8 cellular contexts compared by ENCODE assay signal in genomic region chr4:70993181-70994068, GRCh38. TPM values are rescaled to one million over a fixed set of nuclear protein-coding genes. Genes with fewer than 3 reads are reported as not detected.
A peak's percentile ranks its signal among the peaks of the same experiment; 100 is the strongest.
DNase-seq lines count a peak whose midpoint lies in the region; ATAC-seq, FAIRE-seq and TF ChIP-seq lines count a peak whose summit lies in the region.

TSS of gene DCK (plus strand) at chr4:70993649. CDS start at chr4:70993836, 187 bp downstream.

- peak; percentile 8 to 13; a peak in 2 of 4 replicates for TF ChIP-seq EP300 in HepG2 (IDR thresholded peaks at IDR 0.05; ENCODE audit: low read depth in 2 of 2, low read length in 2 of 2)
- no peak for TF ChIP-seq EP300 in HepG2 (CRISPR knock-in tag; IDR thresholded peaks at IDR 0.05; ENCODE audit: borderline replicate concordance)

- DNase-seq in C1 segment of cervical spinal cord (lab: John Stamatoyannopoulos, UW): peak; percentile 52 to 92 (median 84)
- peak; percentile 92 for DNase-seq in NCI-H69 (lab: John Stamatoyannopoulos, UW)
- peak; percentile 68 to 80 for DNase-seq in activated CD4-positive, alpha-beta T cell treated with anti-CD3 and anti-CD28 coated beads, Interleukin-2, amount 50 U/mL, for 24 hours (ENCODE audit: low read depth in 1 of 2, low spot score in 1 of 2)
- peak; percentile 95 for DNase-seq in dermis blood vessel endothelial cell
- peak; percentile 85 for DNase-seq in HepG2 (ENCODE audit: low spot score)
- peak; percentile 81 to 83 for DNase-seq in stimulated activated CD4-positive, alpha-beta T cell treated with anti-CD3 and anti-CD28 coated beads, Interleukin-2, amount 100 ng/mL, for 48 hours

- no peaks in the 10 kb centered on the region; the same call in 1 of the 2 replicates for H4K20me1 ChIP-seq in HepG2 (ENCODE audit: insufficient read depth, low read length)

- peak within 1 kb of the TSS; percentile 81 for H3K9ac ChIP-seq in HepG2 (ENCODE audit: insufficient read depth, low read depth, low read length)

- H3K36me3 ChIP-seq in HepG2 (replicated peaks in 1 of 2; ENCODE audit: control insufficient read depth in 1 of 2, insufficient read depth in 2 of 2, low read length in 2 of 2): no peaks in the 10 kb centered on the region

- ATAC-seq in GM19328 (IDR thresholded peaks at IDR 0.05; ENCODE audit: unreplicated experiment): peak; percentile 80
- ATAC-seq in HG03469 (IDR thresholded peaks at IDR 0.05; ENCODE audit: unreplicated experiment): peak; percentile 64
- peak; percentile 93 for ATAC-seq in HepG2

- peak within 1 kb of the TSS; percentile 83 for H3K27ac ChIP-seq in HepG2 (ENCODE audit: extremely low read length, insufficient read depth, low read length)

- BruUV-seq in HepG2 (replicated peaks; lab: Mats Ljungman, UMichigan): no TSS peak

- intact Hi-C loops in HepG2 (cut with micrococcal nuclease; ENCODE audit: unreplicated experiment): loop anchor here (1.0 to 10.0 kb wide), 4 partner anchors 23 to 289 kb away; partner anchors contain the start of genes GRSF1 and MOB1B

- no peaks in the 10 kb centered on the region for H3K27me3 ChIP-seq in HepG2 (ENCODE audit: control insufficient read depth in 1 of 2, insufficient read depth in 2 of 2, low read length in 2 of 2)

- peak within 1 kb of the TSS; percentile 97 for H3K4me2 ChIP-seq in HepG2 (ENCODE audit: low read depth, low read length)

- TF ChIP-seq POLR2A in HepG2 (IDR thresholded peaks at IDR 0.05; ENCODE audit: insufficient read depth in 1 of 2, low read depth in 2 of 2, low read length in 2 of 2): peak; percentile 81 to 82

- CTCF ChIA-PET in HepG2 (lab: Yijun Ruan, JAX; ENCODE audit: low intra/inter-chr PET ratio, low total read pairs): no interaction called here

- no peaks in the 10 kb centered on the region for H3K9me3 ChIP-seq in HepG2 (ENCODE audit: low read length)

- peak; percentile 25; the same call in 1 of the 2 replicates for TF ChIP-seq CTCF in HepG2 (CRISPR knock-in tag; IDR thresholded peaks at IDR 0.05)

- no peak for FAIRE-seq in HepG2 (lab: Jason Lieb, UNC)

- WGBS in HepG2 (ENCODE audit: low lambda C conversion rate): 1% methylated on average over 38 of the region's 74 CpGs

- POLR2A ChIA-PET in HepG2 (lab: Yijun Ruan, JAX): interaction anchor here (0.7 to 2.4 kb wide), 11 partner anchors 8 to 296 kb away, joined by 3 to 18 read pairs (median 3); partner anchors contain the start of genes GRSF1 and MOB1B

- peaks cover 39% of the 10 kb centered on the region for H3K79me2 ChIP-seq in HepG2 (ENCODE audit: insufficient read depth, low read length)

- peak within 1 kb of the TSS; percentile 67 to 92 (median 89) for H3K4me3 ChIP-seq in HepG2 (replicated peaks in 1 of 3; ENCODE audit: insufficient read depth in 1 of 3, low read depth in 2 of 3, low read length in 3 of 3)

- peaks cover 43% of the 10 kb centered on the region for H3K4me1 ChIP-seq in HepG2 (ENCODE audit: insufficient read depth, low read length)

- in situ Hi-C loops in HepG2 (cut with HindIII; ENCODE audit: extremely low pct_ligation_motif_present, low pct_unique_long_range_greater_than_20kb): loop anchor here (10.0 kb wide), 1 partner anchor 149 kb away; no protein-coding TSS in a partner anchor

- peak; percentile 57; the same call in 1 of the 2 replicates for TF ChIP-seq RAD21 in HepG2 (CRISPR knock-in tag; IDR thresholded peaks at IDR 0.05)

- peak within 1 kb of the TSS; percentile 93 for H2AFZ ChIP-seq in HepG2 (ENCODE audit: low read length)

TF ChIP-seq in HepG2, 621 proteins besides CTCF, POLR2A, EP300 and RAD21 (continues in another document):
- TF ChIP-seq, protein P1, sequence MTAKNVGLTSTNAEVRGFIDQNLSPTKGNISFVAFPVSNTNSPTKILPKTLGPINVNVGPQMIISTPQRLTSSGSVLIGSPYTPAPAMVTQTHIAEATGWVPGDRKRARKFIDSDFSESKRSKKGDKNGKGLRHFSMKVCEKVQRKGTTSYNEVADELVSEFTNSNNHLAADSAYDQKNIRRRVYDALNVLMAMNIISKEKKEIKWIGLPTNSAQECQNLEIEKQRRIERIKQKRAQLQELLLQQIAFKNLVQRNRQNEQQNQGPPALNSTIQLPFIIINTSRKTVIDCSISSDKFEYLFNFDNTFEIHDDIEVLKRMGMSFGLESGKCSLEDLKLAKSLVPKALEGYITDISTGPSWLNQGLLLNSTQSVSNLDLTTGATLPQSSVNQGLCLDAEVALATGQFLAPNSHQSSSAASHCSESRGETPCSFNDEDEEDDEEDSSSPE (CRISPR knock-in tag; IDR thresholded peaks at IDR 0.05): peak; percentile 97; the same call in 1 of the 2 replicates
- no peak for TF ChIP-seq SYNCRIP (IDR thresholded peaks at IDR 0.05; ENCODE audit: insufficient read depth, low read depth, low read length)
- peak; percentile 85; the same call in 1 of the 2 replicates for TF ChIP-seq FOXC1 (CRISPR knock-in tag; IDR thresholded peaks at IDR 0.05; ENCODE audit: borderline replicate concordance)
- TF ChIP-seq ZNF841 (CRISPR knock-in tag; IDR thresholded peaks at IDR 0.05; ENCODE audit: borderline replicate concordance): no peak
- TF ChIP-seq ZNF782 (CRISPR knock-in tag; IDR thresholded peaks at IDR 0.05; ENCODE audit: borderline replicate concordance): no peak
- TF ChIP-seq PATZ1 (CRISPR knock-in tag; IDR thresholded peaks at IDR 0.05): peak; percentile 60
- TF ChIP-seq CSRNP1 (CRISPR knock-in tag; IDR thresholded peaks at IDR 0.05): 0 out of 2 replicates have a peak, but pooled peaks have one; percentile 69
- TF ChIP-seq ZNF235 (CRISPR knock-in tag; IDR thresholded peaks at IDR 0.05; ENCODE audit: borderline replicate concordance): no peak
- TF ChIP-seq DMAP1 (CRISPR knock-in tag; IDR thresholded peaks at IDR 0.05): peak; percentile 33; the same call in 1 of the 2 replicates

RNA-seq across cellular contexts. Expression of gene DCK, which starts in this region (rescaled TPM):
- 27.8 and 29.4 TPM in 2 replicates for total RNA-seq in dermis blood vessel endothelial cell
- total RNA-seq in HepG2 (2016; rRNA removed; fragmentation: Illumina TruSeq; extraction: Trizol): 21.8 and 33.5 TPM in 2 replicates
- total RNA-seq in HepG2 (2016; cell fraction: cytosol; rRNA removed; fragmentation: Illumina TruSeq; extraction: Trizol; ENCODE audit: low read depth): 3.2 and 3.3 TPM in 2 replicates
- total RNA-seq in HepG2 (2016; cell fraction: insoluble cytoplasmic fraction; rRNA removed; fragmentation: Illumina TruSeq; extraction: Trizol): 22.5 and 31.3 TPM in 2 replicates
- total RNA-seq in HepG2 (2016; cell fraction: membrane; rRNA removed; fragmentation: Illumina TruSeq; extraction: Trizol): 12.4 and 13.6 TPM in 2 replicates
- total RNA-seq in HepG2 (2016; cell fraction: nucleus; rRNA removed; fragmentation: Illumina TruSeq; extraction: Trizol): 13.0 and 17.9 TPM in 2 replicates
- polyA plus RNA-seq in HepG2 (2011; rRNA removed): 3.3 and 5.7 TPM in 2 replicates
- polyA plus RNA-seq in HepG2 (2011; cell fraction: cytosol; rRNA removed): 2.4 and 3.3 TPM in 2 replicates
- polyA plus RNA-seq in HepG2 (2011; cell fraction: nucleus; rRNA removed): 1.6 and 2.1 TPM in 2 replicates
- 5.4 and 10.5 TPM in 2 replicates for polyA plus RNA-seq in HepG2 (2012)
- polyA plus RNA-seq in HepG2 (2016; cell fraction: cytosol; fragmentation: Illumina TruSeq; extraction: Trizol; ENCODE audit: low read depth): 2.2 and 2.3 TPM in 2 replicates
- polyA plus RNA-seq in HepG2 (2016; cell fraction: insoluble cytoplasmic fraction; fragmentation: Illumina TruSeq; extraction: Trizol; ENCODE audit: low read depth): 34.0 and 37.2 TPM in 2 replicates
- 7.5 and 8.5 TPM in 2 replicates for polyA plus RNA-seq in HepG2 (2016; cell fraction: membrane; fragmentation: Illumina TruSeq; extraction: Trizol; ENCODE audit: low read depth)
- polyA plus RNA-seq in HepG2 (2016; cell fraction: nucleus; fragmentation: Illumina TruSeq; extraction: Trizol; ENCODE audit: insufficient read depth, low read depth): 16.6 and 18.1 TPM in 2 replicates
- 1.2 TPM in 2 replicates for polyA minus RNA-seq in HepG2 (2011; rRNA and poly(A)+ RNA removed; ENCODE audit: low replicate concordance)
- 4.8 TPM in 2 replicates for polyA minus RNA-seq in HepG2 (2011; cell fraction: cytosol; rRNA and poly(A)+ RNA removed)
- 5.1 and 13.9 TPM in 2 replicates for polyA minus RNA-seq in HepG2 (2011; cell fraction: nucleus; rRNA and poly(A)+ RNA removed)

Comparison
In these comparisons a context has a peak if more than half of its experiments do, and no peak if none do; other contexts are left out.
1. Peak in every context shown above with its lines: DNase-seq, ATAC-seq, H3K4me3 ChIP-seq and H3K27ac ChIP-seq.